ENCODE assay signal across 30 cellular contexts in genomic region chr1:11675362-11675761, GRCh38. TPM values are rescaled to one million over a fixed set of nuclear protein-coding genes. Genes with fewer than 3 reads are reported as not detected.
"Had no signal": no experiment of that assay in that cellular context is flagged by ENCODE, and none has a peak within 500 bp of the region (broad histone marks: within the 10 kb centered on the region; RNA-seq: fewer than 3 reads in every experiment).

No MANE protein-coding gene starts in this region.

- H3K9me3 Mint-ChIP-seq: endodermal cell; mesothelial cell of epicardium; naive B cell; natural killer cell treated with Interleukin-12 subunit alpha and Interleukin-12 subunit beta and Interleukin-15 and Interleukin-18, amount 100 ng/mL, for 72 hours; neural crest cell had no signal

- DNase-seq: cortex of kidney; endodermal cell; foreskin keratinocyte; glutamatergic neuron; heart right ventricle; hippocampal formation; left cardiac atrium; left lung; mesenchymal stem cell; mucosa of descending colon; naive B cell; right lobe of liver; small intestine; stimulated activated CD4-positive, alpha-beta T cell treated with anti-CD3 and anti-CD28 coated beads, Interleukin-15, amount 100 ng/mL, for 24 hours; stimulated activated CD4-positive, alpha-beta T cell treated with anti-CD3 and anti-CD28 coated beads, Interleukin-2, amount 100 ng/mL, for 48 hours; stimulated activated CD8-positive, alpha-beta memory T cell treated with anti-CD3 and anti-CD28 coated beads, Interleukin-4, amount 100 ng/mL, for 48 hours; stimulated activated naive CD4-positive, alpha-beta T cell treated with Interleukin-2 at 50 U/mL for 16 hours; stomach; thyroid gland; trophoblast cell had no signal

- ATAC-seq: foreskin keratinocyte; heart right ventricle; left cardiac atrium; left lung; mucosa of descending colon; natural killer cell treated with Interleukin-12 subunit alpha and Interleukin-12 subunit beta and Interleukin-15 and Interleukin-18, amount 100 ng/mL, for 72 hours had no signal

- H3K4me3 ChIP-seq: esophagus muscularis mucosa, heart right ventricle, left lung, mucosa of descending colon, right lobe of liver, stomach, thyroid gland, vagina had no signal

- H3K9me3 ChIP-seq: esophagus muscularis mucosa, heart right ventricle, left lung, mucosa of descending colon, neutrophil, right lobe of liver, stomach, thyroid gland, vagina had no signal

- H3K79me2 ChIP-seq: parathyroid adenoma had no signal

- H3K4me3 Mint-ChIP-seq: endodermal cell; mesothelial cell of epicardium; natural killer cell treated with Interleukin-12 subunit alpha and Interleukin-12 subunit beta and Interleukin-15 and Interleukin-18, amount 100 ng/mL, for 72 hours had no signal

- H3K36me3 Mint-ChIP-seq: naive B cell; natural killer cell treated with Interleukin-12 subunit alpha and Interleukin-12 subunit beta and Interleukin-15 and Interleukin-18, amount 100 ng/mL, for 72 hours had no signal

- H3K27ac Mint-ChIP-seq: endodermal cell; mesothelial cell of epicardium; natural killer cell treated with Interleukin-12 subunit alpha and Interleukin-12 subunit beta and Interleukin-15 and Interleukin-18, amount 100 ng/mL, for 72 hours; progenitor cell of endocrine pancreas had no signal

- H3K27ac ChIP-seq: epithelial cell of prostate, esophagus muscularis mucosa, foreskin keratinocyte, heart right ventricle, left lung, neutrophil, parathyroid adenoma, stomach, thyroid gland, vagina had no signal

- H3K27me3 ChIP-seq: esophagus muscularis mucosa, foreskin keratinocyte, heart right ventricle, left lung, neutrophil, right lobe of liver, stomach, thyroid gland, vagina had no signal

- H3K4me1 ChIP-seq: parathyroid adenoma had no signal

- H3K4me1 Mint-ChIP-seq: neural crest cell had no signal

- H2AFZ ChIP-seq: parathyroid adenoma had no signal

- H3K27me3 Mint-ChIP-seq: naive B cell; natural killer cell treated with Interleukin-12 subunit alpha and Interleukin-12 subunit beta and Interleukin-15 and Interleukin-18, amount 100 ng/mL, for 72 hours; progenitor cell of endocrine pancreas had no signal

RNA-seq across cellular contexts. Expression of gene DRAXIN, which starts 16.1 kb away (rescaled TPM):
- total RNA-seq: foreskin keratinocyte, omental fat pad, right lobe of liver, thyroid gland, vagina had no signal
